Comparison of ENCODE assay signal across 9 cellular contexts in the genomic region with DNA sequence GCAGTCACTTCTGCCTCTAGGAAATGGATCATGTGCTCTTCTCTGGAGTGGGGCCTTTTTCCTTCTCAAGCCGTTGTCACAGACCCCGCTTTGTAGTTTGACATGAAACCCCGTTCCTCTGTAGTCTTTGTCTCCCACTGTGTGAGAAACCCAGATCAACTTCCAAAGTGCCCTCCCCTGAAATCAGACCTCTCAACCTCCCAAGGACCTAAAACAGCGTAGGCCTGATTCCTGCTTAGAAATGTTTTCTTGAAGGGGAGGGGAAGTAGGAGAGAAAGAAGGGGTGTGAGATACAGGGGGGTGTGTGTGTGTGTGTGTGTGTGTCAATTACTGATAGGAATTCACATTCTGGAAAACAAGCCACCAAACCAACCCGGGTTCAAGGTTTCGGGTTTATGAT. TPM values are rescaled to one million over a fixed set of nuclear protein-coding genes. Genes with fewer than 3 reads are reported as not detected.
A peak's percentile ranks its signal among the peaks of the same experiment; 100 is the strongest.
DNase-seq lines count a peak whose midpoint lies in the region; ATAC-seq and TF ChIP-seq lines count a peak whose summit lies in the region.
"Had no signal": no experiment of that assay in that cellular context is flagged by ENCODE, and none has a peak within 500 bp of the region (broad histone marks: within the 10 kb centered on the region; RNA-seq: fewer than 3 reads in every experiment).

No MANE protein-coding gene starts in this region.

- H3K27ac ChIP-seq in neural cell (ENCODE audit: low read length) = peak overlapping the region; percentile 80

- TF ChIP-seq RAD21 in neural cell (conservative IDR thresholded peaks at IDR 0.05) = no peak

- H3K36me3 Mint-ChIP-seq in dendritic cell treated with granulocyte-macrophage colony-stimulating factor and Interleukin-4, amounts not matched to agents 40 ng/mL and 50 ng/mL, for 4 days (ENCODE audit: low read depth) = no peaks in the 10 kb centered on the region

- peaks cover 6% of the 10 kb centered on the region for H3K27me3 Mint-ChIP-seq in dendritic cell treated with granulocyte-macrophage colony-stimulating factor and Interleukin-4, amounts not matched to agents 40 ng/mL and 50 ng/mL, for 4 days

- no peak overlapping the region for H3K27ac Mint-ChIP-seq in dendritic cell treated with granulocyte-macrophage colony-stimulating factor and Interleukin-4, amounts not matched to agents 40 ng/mL and 50 ng/mL, for 4 days

- H3K79me2 ChIP-seq in neural cell (replicated peaks; ENCODE audit: insufficient read depth, low read length) = peaks cover 59% of the 10 kb centered on the region

- no peaks in the 10 kb centered on the region for H3F3A ChIP-seq in neural cell (ENCODE audit: insufficient read depth, low read length, poor library complexity, severe bottlenecking)

- no peaks in the 10 kb centered on the region for H3K9me3 Mint-ChIP-seq in dendritic cell treated with granulocyte-macrophage colony-stimulating factor and Interleukin-4, amounts not matched to agents 40 ng/mL and 50 ng/mL, for 4 days

- peak overlapping the region; percentile 3 for H2AFZ ChIP-seq in neural cell (ENCODE audit: low read depth, low read length)

- TF ChIP-seq EP300 in neural cell (conservative IDR thresholded peaks at IDR 0.05; ENCODE audit: poor library complexity, severe bottlenecking) = no peak

- peaks cover 6% of the 10 kb centered on the region for H4K20me1 ChIP-seq in neural cell (ENCODE audit: insufficient read depth)

- H3K4me1 Mint-ChIP-seq in dendritic cell treated with granulocyte-macrophage colony-stimulating factor and Interleukin-4, amounts not matched to agents 40 ng/mL and 50 ng/mL, for 4 days (ENCODE audit: low read depth) = peaks cover 44% of the 10 kb centered on the region

- TF ChIP-seq CTCF in GM06990 (IDR thresholded peaks at IDR 0.05; ENCODE audit: insufficient read depth, low read length, poor library complexity, severe bottlenecking) (no peak), neural cell (IDR thresholded peaks at IDR 0.05; ENCODE audit: poor library complexity, severe bottlenecking) (no peak)

- H3K27me3 ChIP-seq in GM06990 (replicated peaks; ENCODE audit: control insufficient read depth, insufficient read depth, low read length) (no peaks in the 10 kb centered on the region), NT2/D1 (ENCODE audit: insufficient read depth, insufficient read length) (no peaks in the 10 kb centered on the region), neural cell (ENCODE audit: insufficient read depth, low read depth, low read length) (no peaks in the 10 kb centered on the region)

- no peak for ATAC-seq in HG02852 (IDR thresholded peaks at IDR 0.05; ENCODE audit: unreplicated experiment)

- no peak for DNase-seq in GM06990 (ENCODE audit: extremely low read depth, insufficient read length)
- no peak for DNase-seq in NT2/D1 (ENCODE audit: low read depth, low spot score)
- no peak for DNase-seq in kidney glomerular epithelial cell (lab: John Stamatoyannopoulos, UW)
- no peak for DNase-seq in SW 1271 (lab: John Stamatoyannopoulos, UW)
- no peak for DNase-seq in HT-29 (ENCODE audit: low spot score)
- DNase-seq: stimulated activated CD4-positive, alpha-beta T cell treated with anti-CD3 and anti-CD28 coated beads, Interleukin-1b, Interleukin-23, amount 100 ng/mL, for 48 hours had no signal

- peaks cover 12% of the 10 kb centered on the region for H3K4me1 ChIP-seq in NT2/D1 (ENCODE audit: insufficient read depth, insufficient read length)

- H3K4me2 ChIP-seq in neural cell (ENCODE audit: low read length) = peak overlapping the region; percentile 93

- peak overlapping the region; percentile 5 for H3K4me3 Mint-ChIP-seq in dendritic cell treated with granulocyte-macrophage colony-stimulating factor and Interleukin-4, amounts not matched to agents 40 ng/mL and 50 ng/mL, for 4 days

- H3K9me2 ChIP-seq in neural cell (ENCODE audit: insufficient read depth, low read length) = no peaks in the 10 kb centered on the region

- H3K9ac ChIP-seq in NT2/D1 (ENCODE audit: insufficient read length, low read depth) = peak overlapping the region; percentile 57
- peak overlapping the region; percentile 91 for H3K9ac ChIP-seq in neural cell (ENCODE audit: low read length)

- H3K4me3 ChIP-seq in GM06990 (replicated peaks; ENCODE audit: low read depth, low read length) (peak overlapping the region; percentile 81), NT2/D1 (ENCODE audit: insufficient read length, low read depth) (peak overlapping the region; percentile 95), neural cell (ENCODE audit: low read length) (peak overlapping the region; percentile 90)

- intact Hi-C loops in dendritic cell treated with granulocyte-macrophage colony-stimulating factor and Interleukin-4, amounts not matched to agents 40 ng/mL and 50 ng/mL, for 4 days (cut with micrococcal nuclease) = no loop called here

- H3K36me3 ChIP-seq in GM06990 (ENCODE audit: control insufficient read depth, insufficient read depth, low read length) (no peaks in the 10 kb centered on the region), NT2/D1 (ENCODE audit: insufficient read depth, insufficient read length, low read length) (peaks cover 8% of the 10 kb centered on the region), neural cell (ENCODE audit: insufficient read depth, low read length) (no peaks in the 10 kb centered on the region)

- H3K9me3 ChIP-seq in NT2/D1 (ENCODE audit: insufficient read depth, low read length) = peaks cover 9% of the 10 kb centered on the region; the same call in 1 of the 2 replicates
- no peaks in the 10 kb centered on the region for H3K9me3 ChIP-seq in neural cell (ENCODE audit: low read length)

TF ChIP-seq in neural cell, 6 proteins besides CTCF, POLR2A, EP300 and RAD21:
- no peak for TF ChIP-seq MXI1 (conservative IDR thresholded peaks at IDR 0.05; ENCODE audit: poor library complexity, severe bottlenecking)
- peak; percentile 5 for TF ChIP-seq POLR2AphosphoS5 (IDR thresholded peaks at IDR 0.05)
- TF ChIP-seq, protein P1, sequence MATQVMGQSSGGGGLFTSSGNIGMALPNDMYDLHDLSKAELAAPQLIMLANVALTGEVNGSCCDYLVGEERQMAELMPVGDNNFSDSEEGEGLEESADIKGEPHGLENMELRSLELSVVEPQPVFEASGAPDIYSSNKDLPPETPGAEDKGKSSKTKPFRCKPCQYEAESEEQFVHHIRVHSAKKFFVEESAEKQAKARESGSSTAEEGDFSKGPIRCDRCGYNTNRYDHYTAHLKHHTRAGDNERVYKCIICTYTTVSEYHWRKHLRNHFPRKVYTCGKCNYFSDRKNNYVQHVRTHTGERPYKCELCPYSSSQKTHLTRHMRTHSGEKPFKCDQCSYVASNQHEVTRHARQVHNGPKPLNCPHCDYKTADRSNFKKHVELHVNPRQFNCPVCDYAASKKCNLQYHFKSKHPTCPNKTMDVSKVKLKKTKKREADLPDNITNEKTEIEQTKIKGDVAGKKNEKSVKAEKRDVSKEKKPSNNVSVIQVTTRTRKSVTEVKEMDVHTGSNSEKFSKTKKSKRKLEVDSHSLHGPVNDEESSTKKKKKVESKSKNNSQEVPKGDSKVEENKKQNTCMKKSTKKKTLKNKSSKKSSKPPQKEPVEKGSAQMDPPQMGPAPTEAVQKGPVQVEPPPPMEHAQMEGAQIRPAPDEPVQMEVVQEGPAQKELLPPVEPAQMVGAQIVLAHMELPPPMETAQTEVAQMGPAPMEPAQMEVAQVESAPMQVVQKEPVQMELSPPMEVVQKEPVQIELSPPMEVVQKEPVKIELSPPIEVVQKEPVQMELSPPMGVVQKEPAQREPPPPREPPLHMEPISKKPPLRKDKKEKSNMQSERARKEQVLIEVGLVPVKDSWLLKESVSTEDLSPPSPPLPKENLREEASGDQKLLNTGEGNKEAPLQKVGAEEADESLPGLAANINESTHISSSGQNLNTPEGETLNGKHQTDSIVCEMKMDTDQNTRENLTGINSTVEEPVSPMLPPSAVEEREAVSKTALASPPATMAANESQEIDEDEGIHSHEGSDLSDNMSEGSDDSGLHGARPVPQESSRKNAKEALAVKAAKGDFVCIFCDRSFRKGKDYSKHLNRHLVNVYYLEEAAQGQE (IDR thresholded peaks at IDR 0.05; ENCODE audit: borderline replicate concordance) = peak; percentile 20
- TF ChIP-seq TAF1 (IDR thresholded peaks at IDR 0.05; ENCODE audit: low read depth) = no peak
- no peak for TF ChIP-seq EZH2 (IDR thresholded peaks at IDR 0.05; ENCODE audit: borderline replicate concordance, insufficient read depth, low read length, poor library complexity, severe bottlenecking)

RNA-seq across cellular contexts. Expression of a gene that starts 1.5 kb away (rescaled TPM):
- polyA plus RNA-seq in neural cell = 27.7 and 28.0 TPM in 2 replicates
- 64.8 and 73.0 TPM in 2 replicates for polyA minus RNA-seq in neural cell
- total RNA-seq in HT-29 (2014; rRNA removed; shearing (Covaris generic)) = 22.4 and 24.4 TPM in 2 replicates

RNA-seq across cellular contexts. Expression of a gene that starts 15.9 kb away (rescaled TPM):
- not detected in 2 replicates for polyA plus RNA-seq in neural cell
- not detected in 2 replicates for polyA minus RNA-seq in neural cell
- total RNA-seq in HT-29 (2014; rRNA removed; shearing (Covaris generic)) = not detected in 2 replicates

RNA-seq across cellular contexts. Expression of a gene that starts 49.7 kb away (rescaled TPM):
- polyA plus RNA-seq in neural cell = not detected in 2 replicates
- polyA minus RNA-seq in neural cell = not detected in 2 replicates
- 42.0 and 46.5 TPM in 2 replicates for total RNA-seq in HT-29 (2014; rRNA removed; shearing (Covaris generic))
